1 cellular context compared by ENCODE assay signal in the genomic region with DNA sequence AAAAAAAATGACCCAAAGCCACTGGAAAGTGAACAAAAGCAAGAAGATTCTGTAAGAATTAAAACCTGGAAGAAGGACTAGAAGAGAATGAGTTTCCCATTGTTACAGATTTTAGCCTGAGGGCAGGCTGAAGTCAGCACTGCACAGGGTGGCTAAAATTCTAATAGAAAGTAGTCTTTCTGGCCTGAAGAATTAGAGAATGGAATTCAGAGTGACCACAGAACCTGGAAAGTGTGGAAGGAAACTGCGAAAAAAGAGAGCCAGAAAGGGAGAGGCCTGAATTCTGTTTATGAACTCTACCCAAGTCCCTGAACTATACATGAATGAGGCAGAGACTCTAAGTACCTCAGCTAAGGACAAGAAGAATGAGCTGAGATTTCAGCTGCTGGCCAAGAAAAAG.
TF ChIP-seq lines count a peak whose summit lies in the region.

No MANE protein-coding gene starts in this region.

TF ChIP-seq in H1, 55 proteins besides CTCF, POLR2A, EP300 and RAD21:
- TF ChIP-seq TAF1 (IDR thresholded peaks at IDR 0.05; ENCODE audit: low read depth, low read length) (no peak), SIX5 (IDR thresholded peaks at IDR 0.05; ENCODE audit: low read depth, low read length) (no peak)
